8 cellular contexts compared by ENCODE assay signal in the genomic region with DNA sequence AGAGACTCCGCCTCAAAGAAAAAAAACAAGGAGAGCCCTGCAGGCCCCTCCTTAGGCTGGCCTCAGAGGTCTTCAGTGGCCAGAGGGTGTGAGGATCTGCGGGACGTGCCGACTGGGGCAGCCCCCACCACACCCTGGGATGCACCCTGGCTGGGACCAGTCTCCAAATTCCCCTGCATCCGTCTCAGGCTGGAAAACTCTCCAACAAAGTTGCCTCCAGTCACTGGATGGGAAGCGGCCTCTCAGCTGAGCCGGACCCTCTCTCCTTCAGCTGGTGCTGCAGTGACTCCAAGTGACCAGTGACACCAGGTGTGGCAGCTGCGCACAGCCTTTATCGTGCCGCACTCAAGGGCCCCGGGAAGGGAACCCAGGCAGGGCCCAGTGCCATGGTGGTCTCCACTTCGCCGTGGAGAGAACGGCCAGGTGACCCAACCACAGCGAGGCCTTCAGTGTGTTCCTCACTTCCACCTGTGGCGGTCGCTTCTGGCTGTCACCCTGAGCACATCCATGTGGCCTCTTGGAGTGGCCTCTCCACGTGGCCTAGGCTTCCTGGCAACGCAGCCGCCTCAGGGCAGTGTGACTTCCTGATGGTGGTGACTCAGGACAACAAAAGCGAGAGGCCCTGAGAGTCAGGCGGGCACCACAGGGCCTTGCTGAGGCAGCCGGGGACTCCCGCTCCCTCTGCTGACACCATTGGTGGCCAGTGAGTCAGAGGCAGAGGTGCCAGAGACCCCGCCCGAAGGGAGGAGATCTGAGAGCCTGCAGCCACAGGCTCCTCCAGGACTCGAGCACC. TPM values are rescaled to one million over a fixed set of nuclear protein-coding genes. Genes with fewer than 3 reads are reported as not detected.
DNase-seq lines count a peak whose midpoint lies in the region; ATAC-seq and TF ChIP-seq lines count a peak whose summit lies in the region.

No MANE protein-coding gene starts in this region.

- no peak overlapping the region for H3K4me3 Mint-ChIP-seq in osteocyte (ENCODE audit: unreplicated experiment)

- dilution Hi-C loops in mammary epithelial cell (cut with HindIII; ENCODE audit: low sequenced_read_pairs): no loop called here

- no TSS peak for BruUV-seq in mammary epithelial cell (replicated peaks; lab: Mats Ljungman, UMichigan)

- no peak for TF ChIP-seq POLR2A in vagina (IDR thresholded peaks at IDR 0.05)

- H3K4me1 ChIP-seq in RWPE2 (ENCODE audit: insufficient read depth, poor library complexity, severe bottlenecking): peaks cover 11% of the 10 kb centered on the region
- H3K4me1 ChIP-seq in mammary epithelial cell (ENCODE audit: insufficient read depth, low read length): peaks cover 30% of the 10 kb centered on the region
- peaks cover 11% of the 10 kb centered on the region for H3K4me1 ChIP-seq in vagina
- no peaks in the 10 kb centered on the region for H3K4me1 ChIP-seq in HAP-1

- H3K27me3 ChIP-seq in RWPE2 (ENCODE audit: insufficient read depth, poor library complexity, severe bottlenecking): no peaks in the 10 kb centered on the region
- H3K27me3 ChIP-seq in mammary epithelial cell (ENCODE audit: insufficient read depth, low read length): no peaks in the 10 kb centered on the region
- no peaks in the 10 kb centered on the region for H3K27me3 ChIP-seq in vagina
- no peaks in the 10 kb centered on the region for H3K27me3 ChIP-seq in HAP-1 (ENCODE audit: low read depth)

- H3K27ac Mint-ChIP-seq in osteocyte (ENCODE audit: unreplicated experiment): peak overlapping the region; percentile 50

- peaks cover 3% of the 10 kb centered on the region for H4K20me1 ChIP-seq in mammary epithelial cell (ENCODE audit: insufficient read depth, low read length)

- WGBS in mammary epithelial cell (ENCODE audit: low coverage, missing lambda C conversion rate): 63% methylated on average over 15 of the region's 27 CpGs

- H3K36me3 ChIP-seq in RWPE2 (ENCODE audit: low read depth): no peaks in the 10 kb centered on the region; the same call in 1 of the 2 replicates
- no peaks in the 10 kb centered on the region for H3K36me3 ChIP-seq in mammary epithelial cell (ENCODE audit: insufficient read depth, low read length)
- H3K36me3 ChIP-seq in vagina: peaks cover 0 to 10% of the 10 kb centered on the region in 2 donors
- peaks cover 7% of the 10 kb centered on the region; the same call in 1 of the 2 replicates for H3K36me3 ChIP-seq in HAP-1 (replicated peaks)

- no peaks in the 10 kb centered on the region for H3K27me3 Mint-ChIP-seq in osteocyte (ENCODE audit: unreplicated experiment)

- in situ Hi-C loops in mammary epithelial cell (cut with MboI; ENCODE audit: low sequenced_read_pairs in 2 of 2) (no loop called here), HAP-1 (cut with MboI; ENCODE audit: low sequenced_read_pairs) (no loop called here)

- H3K9me3 ChIP-seq in RWPE2 (ENCODE audit: severe bottlenecking): no peaks in the 10 kb centered on the region
- no peaks in the 10 kb centered on the region for H3K9me3 ChIP-seq in mammary epithelial cell (replicated peaks; ENCODE audit: insufficient read depth, low read length)
- no peaks in the 10 kb centered on the region for H3K9me3 ChIP-seq in vagina
- no peaks in the 10 kb centered on the region for H3K9me3 ChIP-seq in HAP-1

- no peaks in the 10 kb centered on the region for H3K79me2 ChIP-seq in mammary epithelial cell (ENCODE audit: insufficient read depth, low read length)

- H3K9ac ChIP-seq in mammary epithelial cell (ENCODE audit: insufficient read depth, low read length): no peak overlapping the region

- intact Hi-C loops in mammary epithelial cell (cut with micrococcal nuclease): no loop called here
- intact Hi-C loops in vagina (cut with DNase I): no loop called here

- H3K4me2 ChIP-seq in mammary epithelial cell (ENCODE audit: insufficient read depth, low read depth, low read length): peak overlapping the region; percentile 25

- no peaks in the 10 kb centered on the region for H3K9me3 Mint-ChIP-seq in osteocyte (ENCODE audit: unreplicated experiment)

- peaks cover 9% of the 10 kb centered on the region for H3K36me3 Mint-ChIP-seq in osteocyte (ENCODE audit: unreplicated experiment)

- DNase-seq in EL (peak; percentile 96), RWPE2 (ENCODE audit: low spot score) (no peak), mammary epithelial cell (peak; percentile 96), osteocyte (ENCODE audit: extremely low spot score, unreplicated experiment) (peak; percentile 88), DMS114 treated with DMSO at 0.1 percent for 48 hours (lab: John Stamatoyannopoulos, UW; ENCODE audit: unreplicated experiment) (no peak), vagina (ENCODE audit: extremely low spot score in 2 of 2) (no peak), HAP-1 (ENCODE audit: low spot score in 2 of 2) (no peak)

- no peak overlapping the region for H2AFZ ChIP-seq in mammary epithelial cell (ENCODE audit: low read depth, low read length)

- H3K27ac ChIP-seq in RWPE2 (ENCODE audit: poor library complexity, severe bottlenecking) (peak overlapping the region; percentile 4), mammary epithelial cell (ENCODE audit: insufficient read depth, low read depth, low read length) (no peak overlapping the region), vagina (no peak overlapping the region)

- CTCF ChIA-PET in mammary epithelial cell (lab: Charles Lee; ENCODE audit: low non-redundant PET): no interaction called here

- H3K4me3 ChIP-seq in RWPE2 (ENCODE audit: severe bottlenecking): no peak overlapping the region
- no peak overlapping the region for H3K4me3 ChIP-seq in mammary epithelial cell (replicated peaks in 1 of 3; ENCODE audit: insufficient read depth in 1 of 3, low read depth in 2 of 3, low read length in 3 of 3)
- H3K4me3 ChIP-seq in vagina: no peak overlapping the region
- no peak overlapping the region for H3K4me3 ChIP-seq in HAP-1

- ATAC-seq in RWPE2 (ENCODE audit: low read depth) (peak; percentile 80), HG02588 (IDR thresholded peaks at IDR 0.05; ENCODE audit: unreplicated experiment) (no peak)

- peaks cover 17% of the 10 kb centered on the region for H3K4me1 Mint-ChIP-seq in osteocyte (ENCODE audit: unreplicated experiment)

- TF ChIP-seq CTCF in RWPE2 (IDR thresholded peaks at IDR 0.05; ENCODE audit: poor library complexity, severe bottlenecking) (no peak), mammary epithelial cell (conservative IDR thresholded peaks at IDR 0.05 in 1 of 2, IDR thresholded peaks at IDR 0.05 in 1 of 2; ENCODE audit: extremely low read depth in 1 of 2, insufficient read depth in 1 of 2, low read depth in 1 of 2, low read length in 2 of 2) (peak in 1 of 2 donors; percentile 20), osteocyte (IDR thresholded peaks at IDR 0.05) (no peak), vagina (IDR thresholded peaks at IDR 0.05) (no peak)

RNA-seq across cellular contexts. Expression of gene CAMSAP1, which starts 19.3 kb away (rescaled TPM):
- total RNA-seq in mammary epithelial cell: 10 to 100 TPM; 23.5 to 25.5 TPM
- 6.0 TPM for polyA plus RNA-seq in mammary epithelial cell
- polyA minus RNA-seq in mammary epithelial cell: 25.7 TPM
- 34.4 and 37.1 TPM in 2 replicates for total RNA-seq in osteocyte
- 20.9 TPM for total RNA-seq in vagina

RNA-seq across cellular contexts. Expression of gene UBAC1, which starts 34.6 kb away (rescaled TPM):
- total RNA-seq in mammary epithelial cell: 10 to 100 TPM; 39.2 to 43.4 TPM
- 48.8 TPM for polyA plus RNA-seq in mammary epithelial cell
- polyA minus RNA-seq in mammary epithelial cell: 47.1 TPM
- total RNA-seq in osteocyte: 38.9 and 41.9 TPM in 2 replicates
- 57.9 TPM for total RNA-seq in vagina

Comparison
In these comparisons a context has a peak if more than half of its experiments do, and no peak if none do; other contexts are left out.
1. DNase-seq: peak in EL (single experiment), mammary epithelial cell (single experiment) and osteocyte (single experiment); none in RWPE2 (single experiment), DMS114 treated with DMSO at 0.1 percent for 48 hours (single experiment), vagina (0 of 2) and HAP-1 (0 of 2).